In the genomic region with DNA sequence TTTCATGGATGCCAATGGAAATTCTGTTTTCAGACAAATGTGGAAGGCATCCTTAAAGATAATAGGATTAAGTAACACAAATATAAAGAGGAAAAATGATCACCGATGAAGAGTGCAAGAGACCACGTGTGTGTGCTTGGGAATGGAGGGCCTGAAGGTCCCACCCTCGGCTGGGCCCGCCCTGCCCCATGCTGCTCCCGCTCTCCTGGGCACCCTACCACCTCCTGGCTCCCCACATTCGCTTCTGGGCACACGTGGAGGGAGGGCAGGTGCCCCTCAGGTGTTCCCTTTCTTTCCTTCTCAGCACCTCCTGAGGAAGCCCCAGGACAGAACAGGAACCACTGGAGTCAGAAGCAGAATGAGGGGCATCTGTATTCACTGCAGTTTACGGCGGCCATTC, we compare ENCODE assay signal across 25 cellular contexts.
"Had no signal": no experiment of that assay in that cellular context is flagged by ENCODE, and none has a peak within 500 bp of the region (broad histone marks: within the 10 kb centered on the region; RNA-seq: fewer than 3 reads in every experiment).

No MANE protein-coding gene starts in this region.

- H3K4me1 Mint-ChIP-seq: activated CD8-positive, alpha-beta memory T cell treated with anti-CD3 and anti-CD28 coated beads, Interleukin-2, amount 10 ng/mL, durations not matched to agents 7 days and 5 days; activated naive CD4-positive, alpha-beta T cell treated with anti-CD3 and anti-CD28 coated beads, Interleukin-2, amount 50 U/mL, for 24 hours had no signal

- H3K9me3 Mint-ChIP-seq: activated naive CD4-positive, alpha-beta T cell treated with anti-CD3 and anti-CD28 coated beads, Interleukin-2, amount 50 U/mL, for 24 hours; activated T-cell treated with anti-CD3 and anti-CD28 coated beads, Interleukin-2, amount 50 U/mL, for 4 hours had no signal

- H3K9ac ChIP-seq: SK-N-SH had no signal

- ATAC-seq: activated CD8-positive, alpha-beta memory T cell treated with anti-CD3 and anti-CD28 coated beads, Interleukin-2, amount 10 ng/mL, durations not matched to agents 7 days and 5 days; activated CD8-positive, alpha-beta T cell treated with anti-CD3 and anti-CD28 coated beads, Interleukin-2, amount 10 ng/mL, durations not matched to agents 7 days and 5 days; activated T-cell treated with anti-CD3 and anti-CD28 coated beads, Interleukin-2, amount 50 U/mL, for 4 hours; body of pancreas had no signal

- H3K36me3 Mint-ChIP-seq: activated CD8-positive, alpha-beta memory T cell treated with anti-CD3 and anti-CD28 coated beads, Interleukin-2, amount 10 ng/mL, durations not matched to agents 7 days and 5 days; activated naive CD4-positive, alpha-beta T cell treated with anti-CD3 and anti-CD28 coated beads, Interleukin-2, amount 50 U/mL, for 24 hours had no signal

- H3K9me3 ChIP-seq: ascending aorta, body of pancreas, Peyer's patch, SJCRH30, SK-N-SH had no signal

- DNase-seq: activated CD4-positive, alpha-beta T cell treated with anti-CD3 and anti-CD28 coated beads for 4 hours; activated CD4-positive, alpha-beta T cell treated with anti-CD3 and anti-CD28 coated beads, Interleukin-2, amount 50 U/mL, for 4 hours; activated CD8-positive, alpha-beta memory T cell treated with anti-CD3 and anti-CD28 coated beads, Interleukin-2, amount 10 ng/mL, durations not matched to agents 7 days and 5 days; activated CD8-positive, alpha-beta T cell treated with anti-CD3 and anti-CD28 coated beads, Interleukin-2, amount 10 ng/mL, durations not matched to agents 7 days and 5 days; activated gamma-delta T cell treated with Interleukin-2 at 50 U/mL for 16 hours; activated T-cell treated with anti-CD3 and anti-CD28 coated beads, Interleukin-2, amount 50 U/mL, for 4 hours; amniotic stem cell; body of pancreas; Karpas-422; NCI-H1048; NCI-H146; NCI-H187 treated with DMSO at 0.1 percent for 48 hours; NCI-H2081 treated with DMSO at 0.1 percent for 48 hours; NCI-H446; NCI-H524; Right ventricle myocardium superior; SJCRH30; SK-N-SH; T-helper 1 cell had no signal

- H3K4me1 ChIP-seq: ascending aorta, body of pancreas, Peyer's patch, SJCRH30 had no signal

- H3K4me3 Mint-ChIP-seq: activated CD8-positive, alpha-beta memory T cell treated with anti-CD3 and anti-CD28 coated beads, Interleukin-2, amount 10 ng/mL, durations not matched to agents 7 days and 5 days; activated CD8-positive, alpha-beta T cell treated with anti-CD3 and anti-CD28 coated beads, Interleukin-2, amount 10 ng/mL, durations not matched to agents 7 days and 5 days; activated naive CD4-positive, alpha-beta T cell treated with anti-CD3 and anti-CD28 coated beads, Interleukin-2, amount 50 U/mL, for 24 hours; activated T-cell treated with anti-CD3 and anti-CD28 coated beads, Interleukin-2, amount 50 U/mL, for 4 hours had no signal

- H3K27ac ChIP-seq: ascending aorta, body of pancreas, Peyer's patch, RWPE1, SJCRH30, VCaP had no signal

- H3K27ac Mint-ChIP-seq: activated CD8-positive, alpha-beta memory T cell treated with anti-CD3 and anti-CD28 coated beads, Interleukin-2, amount 10 ng/mL, durations not matched to agents 7 days and 5 days; activated CD8-positive, alpha-beta T cell treated with anti-CD3 and anti-CD28 coated beads, Interleukin-2, amount 10 ng/mL, durations not matched to agents 7 days and 5 days; activated naive CD4-positive, alpha-beta T cell treated with anti-CD3 and anti-CD28 coated beads, Interleukin-2, amount 50 U/mL, for 24 hours had no signal

- H3K4me3 ChIP-seq: ascending aorta, body of pancreas, K562, Peyer's patch, SJCRH30 had no signal

- H3K36me3 ChIP-seq: ascending aorta, Peyer's patch, SJCRH30 had no signal

- H3K27me3 ChIP-seq: ascending aorta, body of pancreas, Peyer's patch had no signal
